In genomic region chr16:85651822-85652430, GRCh38 we compare ENCODE assay signal across 9 cellular contexts. TPM values are rescaled to one million over a fixed set of nuclear protein-coding genes. Genes with fewer than 3 reads are reported as not detected.
DNase-seq lines count a peak whose midpoint lies in the region; ATAC-seq and TF ChIP-seq lines count a peak whose summit lies in the region.
"Had no signal": no experiment of that assay in that cellular context is flagged by ENCODE, and none has a peak within 500 bp of the region (broad histone marks: within the 10 kb centered on the region; RNA-seq: fewer than 3 reads in every experiment).

No MANE protein-coding gene starts in this region.

- H3K9me3 ChIP-seq in colonic mucosa = no peaks in the 10 kb centered on the region

- DNase-seq in COR-L47 (lab: John Stamatoyannopoulos, UW) = peak; percentile 35
- peak; percentile 9 for DNase-seq in OCI-M1 (lab: John Stamatoyannopoulos, UW)
- DNase-seq in fibroblast of villous mesenchyme (ENCODE audit: low read depth) = peak; percentile 39
- no peak for DNase-seq in progenitor cell of endocrine pancreas (ENCODE audit: low spot score, unreplicated experiment)
- DNase-seq in activated CD4-positive, CD25-positive, alpha-beta regulatory T cell (lab: John Stamatoyannopoulos, UW) = no peak
- no peak for DNase-seq in cerebellar cortex (ENCODE audit: low spot score)
- no peak for DNase-seq in colonic mucosa

- H3K4me1 Mint-ChIP-seq in progenitor cell of endocrine pancreas (ENCODE audit: low read depth) = peaks cover 3% of the 10 kb centered on the region

- H3K27me3 Mint-ChIP-seq in progenitor cell of endocrine pancreas = no peaks in the 10 kb centered on the region
- H3K27me3 Mint-ChIP-seq: naive thymus-derived CD8-positive, alpha-beta T cell had no signal

- no peaks in the 10 kb centered on the region for H3K27me3 ChIP-seq in colonic mucosa

- no peak overlapping the region for H3K4me3 Mint-ChIP-seq in progenitor cell of endocrine pancreas (ENCODE audit: low read depth)
- H3K4me3 Mint-ChIP-seq: naive thymus-derived CD8-positive, alpha-beta T cell had no signal

- no peak for ATAC-seq in HG02970 (IDR thresholded peaks at IDR 0.05; ENCODE audit: low FRiP score, unreplicated experiment)

- no peak overlapping the region for H3K27ac ChIP-seq in colonic mucosa

- peaks cover 14% of the 10 kb centered on the region for H3K36me3 ChIP-seq in colonic mucosa

- no peaks in the 10 kb centered on the region for H3K9me3 Mint-ChIP-seq in progenitor cell of endocrine pancreas (ENCODE audit: low read depth)
- H3K9me3 Mint-ChIP-seq: naive thymus-derived CD8-positive, alpha-beta T cell had no signal

- H3K27ac Mint-ChIP-seq in progenitor cell of endocrine pancreas = peak overlapping the region; percentile 67

- intact Hi-C loops in colonic mucosa (cut with DNase I) = no loop called here

- H3K9ac ChIP-seq in colonic mucosa (ENCODE audit: low read depth in 2 of 2, low read length in 2 of 2) = no peak overlapping the region

- no peak overlapping the region for H3K4me3 ChIP-seq in fibroblast of villous mesenchyme (ENCODE audit: low read depth, low read length)
- no peak overlapping the region for H3K4me3 ChIP-seq in colonic mucosa

- TF ChIP-seq CTCF in fibroblast of villous mesenchyme (IDR thresholded peaks at IDR 0.05; ENCODE audit: insufficient read depth, low read depth, low read length) (no peak), progenitor cell of endocrine pancreas (IDR thresholded peaks at IDR 0.05; ENCODE audit: unreplicated experiment) (no peak), colonic mucosa (IDR thresholded peaks at IDR 0.05) (no peak)

- peaks cover 6% of the 10 kb centered on the region for H3K4me1 ChIP-seq in colonic mucosa

- H3K36me3 Mint-ChIP-seq in progenitor cell of endocrine pancreas (ENCODE audit: insufficient read depth) = peaks cover 12% of the 10 kb centered on the region

RNA-seq across cellular contexts. Expression of gene GINS2, which starts 36.8 kb away (rescaled TPM):
- total RNA-seq in fibroblast of villous mesenchyme (5.8 and 8.6 TPM in 2 replicates), progenitor cell of endocrine pancreas (20.9 and 22.3 TPM in 2 replicates), colonic mucosa (10 to 100 TPM in 1 of 2 donors, 1 to 10 TPM in 1; 6.1 to 39.9 TPM)

RNA-seq across cellular contexts. Expression of gene GSE1, which starts 38.8 kb away (rescaled TPM):
- 48.4 and 53.1 TPM in 2 replicates for total RNA-seq in fibroblast of villous mesenchyme
- 136 and 143 TPM in 2 replicates for total RNA-seq in progenitor cell of endocrine pancreas
- total RNA-seq in colonic mucosa = 100 to 1,000 TPM in 1 of 2 donors, 10 to 100 TPM in 1; 79.2 to 103 TPM

Comparison
In these comparisons a context has a peak if more than half of its experiments do, and no peak if none do; other contexts are left out.
1. DNase-seq: peak in COR-L47 (single experiment), OCI-M1 (single experiment) and fibroblast of villous mesenchyme (single experiment); none in progenitor cell of endocrine pancreas (single experiment), activated CD4-positive, CD25-positive, alpha-beta regulatory T cell (0 of 4), cerebellar cortex (single experiment) and colonic mucosa (single experiment).